Comparison of ENCODE assay signal across 14 cellular contexts in genomic region chr22:32996276-32996675, GRCh38.
"Had no signal": no experiment of that assay in that cellular context is flagged by ENCODE, and none has a peak within 500 bp of the region (broad histone marks: within the 10 kb centered on the region; RNA-seq: fewer than 3 reads in every experiment).

No MANE protein-coding gene starts in this region.

- H3K4me3 ChIP-seq: lung, spleen had no signal

- ATAC-seq: activated CD8-positive, alpha-beta T cell treated with anti-CD3 and anti-CD28 coated beads for 36 hours; natural killer cell treated with Interleukin-12 subunit alpha and Interleukin-12 subunit beta and Interleukin-15 and Interleukin-18, amount 100 ng/mL, for 72 hours; SK-N-SH treated with all-trans-retinoic acid at 6 μM for 48 hours; stimulated activated memory B cell treated with anti-CD40 and anti-IgM and Interleukin-4, amounts not matched to agents 10 μg/mL and 1 μg/mL and 100 μg/mL, for 72 hours; T-cell had no signal

- H3K36me3 ChIP-seq: spleen had no signal

- H3K27ac ChIP-seq: spleen had no signal

- DNase-seq: activated CD4-positive, alpha-beta T cell treated with anti-CD3 and anti-CD28 coated beads, Interleukin-2, amount 10 ng/mL, durations not matched to agents 24 days and 14 days; activated CD8-positive, alpha-beta T cell treated with anti-CD3 and anti-CD28 coated beads for 36 hours; activated naive CD4-positive, alpha-beta T cell treated with anti-CD3 and anti-CD28 coated beads for 36 hours; activated T-cell treated with anti-CD3 and anti-CD28 coated beads, Interleukin-2, amount 50 U/mL, for 24 hours; effector CD8-positive, alpha-beta T cell; foreskin melanocyte; spleen; stimulated activated CD4-positive, alpha-beta T cell treated with anti-CD3 and anti-CD28 coated beads, Interleukin-4, amount 100 ng/mL, for 4 hours; T-cell had no signal

- H3K27me3 ChIP-seq: spleen had no signal

- FAIRE-seq: urothelium cell line had no signal

- H3K9me3 ChIP-seq: spleen had no signal
